Comparison of ENCODE assay signal across 9 cellular contexts in the genomic region with DNA sequence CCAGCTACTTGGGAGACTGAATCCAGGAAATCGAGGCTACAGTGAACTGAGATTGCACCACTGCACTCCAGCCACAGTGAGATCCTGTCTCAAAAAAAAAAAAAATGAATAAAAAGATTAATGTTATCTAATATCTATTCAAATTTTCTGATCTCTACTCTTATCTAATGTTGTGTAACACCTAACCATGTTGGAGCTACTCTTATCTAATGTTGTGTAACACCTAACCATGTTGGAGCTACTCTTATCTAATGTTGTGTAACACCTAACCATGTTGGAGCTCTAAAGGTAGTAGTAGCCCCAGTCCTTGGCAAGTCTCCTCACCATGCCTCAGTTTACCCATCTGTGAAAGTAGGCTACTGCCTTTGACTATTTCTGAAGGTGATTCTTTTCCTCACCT. TPM values are rescaled to one million over a fixed set of nuclear protein-coding genes. Genes with fewer than 3 reads are reported as not detected.
"Had no signal": no experiment of that assay in that cellular context is flagged by ENCODE, and none has a peak within 500 bp of the region (broad histone marks: within the 10 kb centered on the region; RNA-seq: fewer than 3 reads in every experiment).

No MANE protein-coding gene starts in this region.

RNA-seq across cellular contexts. Expression of a gene that starts 26.9 kb away (rescaled TPM):
- total RNA-seq: activated CD8-positive, alpha-beta T cell treated with anti-CD3 and anti-CD28 coated beads for 36 hours; activated naive CD8-positive, alpha-beta T cell treated with anti-CD3 and anti-CD28 coated beads for 36 hours; activated T-cell treated with anti-CD3 and anti-CD28 coated beads, Interleukin-2, amount 50 U/mL, for 72 hours; activated T-helper 2 cell treated with anti-CD3 and anti-CD28 coated beads, Interferon-gamma antibody, Interleukin-2, Interleukin-4, amounts not matched to agents 10 μg/mL and 5 μg/mL and 100 μg/mL, durations not matched to agents 14 hours and 24 hours and 36 hours; bronchial epithelial cell; LHCN-M2; M059J; SJSA1; T-helper 1 cell treated with Interleukin-12 subunit alpha and Interleukin-12 subunit beta and Interleukin-4 antibody, amounts not matched to agents 30 ng/mL and 1 ng/mL, for 36 hours had no signal
